ENCODE assay signal across 13 cellular contexts in the genomic region with DNA sequence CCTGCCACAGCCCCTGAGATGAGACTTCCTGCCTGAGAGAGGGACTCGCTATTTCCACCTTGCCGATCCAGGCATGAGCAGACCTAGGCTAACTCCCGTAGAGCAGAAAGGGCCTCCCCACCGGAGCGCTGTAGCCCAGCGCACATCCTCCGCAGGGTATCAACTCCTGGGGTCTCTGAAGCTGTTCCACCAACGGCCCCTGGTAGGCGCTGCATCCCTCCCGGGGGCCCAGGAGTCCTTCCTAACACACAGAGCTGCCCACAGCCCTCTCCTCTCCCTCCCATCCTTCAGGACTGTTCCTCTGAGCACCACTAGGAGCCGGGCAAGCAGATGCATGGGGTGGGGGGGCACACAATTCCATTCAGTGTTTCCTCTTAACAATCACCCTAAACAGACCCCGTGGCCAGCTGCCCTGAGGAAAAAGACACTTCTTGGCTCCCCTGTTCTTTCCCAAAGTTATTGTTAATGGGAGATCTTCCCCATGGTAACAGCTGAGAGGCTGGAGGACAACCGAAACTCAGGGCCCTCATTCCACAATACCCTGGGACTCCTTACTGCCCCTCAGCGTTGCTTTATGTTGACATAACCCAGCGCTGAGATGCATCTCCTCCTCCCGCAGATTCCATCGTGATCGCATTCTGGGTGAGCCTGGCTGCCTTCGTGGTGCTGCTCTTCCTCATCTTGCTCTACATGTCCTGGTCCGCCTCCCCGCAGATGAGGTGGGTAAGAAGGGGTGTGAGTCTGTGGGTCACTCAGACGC. TPM values are rescaled to one million over a fixed set of nuclear protein-coding genes. Genes with fewer than 3 reads are reported as not detected.
DNase-seq lines count a peak whose midpoint lies in the region; ATAC-seq and TF ChIP-seq lines count a peak whose summit lies in the region.
"Had no signal": no experiment of that assay in that cellular context is flagged by ENCODE, and none has a peak within 500 bp of the region (broad histone marks: within the 10 kb centered on the region; RNA-seq: fewer than 3 reads in every experiment).

No MANE protein-coding gene starts in this region.

- no peaks in the 10 kb centered on the region for H3K79me2 ChIP-seq in GM23338 (replicated peaks; ENCODE audit: insufficient read depth)

- peak overlapping the region; percentile 16; the same call in 1 of the 2 replicates for H3K27ac Mint-ChIP-seq in GM23338
- H3K27ac Mint-ChIP-seq in progenitor cell of endocrine pancreas, result no peak overlapping the region
- peak overlapping the region in 1 of 10 donors; percentile 49 for H3K27ac Mint-ChIP-seq in naive thymus-derived CD8-positive, alpha-beta T cell
- H3K27ac Mint-ChIP-seq: T-helper 2 cell treated with Interferon-gamma antibody and Interleukin-4, amounts not matched to agents 5 μg/mL and 100 μg/mL, for 36 hours had no signal

- no peaks in the 10 kb centered on the region for H3K27me3 ChIP-seq in GM23338 (ENCODE audit: insufficient read depth)
- H3K27me3 ChIP-seq: gastrocnemius medialis had no signal

- DNase-seq in GM23338 (ENCODE audit: low spot score) (peak; percentile 96), amygdala (lab: John Stamatoyannopoulos, UW) (peak in 54 of 56 donors; percentile 16 to 91 (median 74)), left ventricle myocardium superior (no peak), progenitor cell of endocrine pancreas (ENCODE audit: low spot score, unreplicated experiment) (peak; percentile 17), NCI-H187 (lab: John Stamatoyannopoulos, UW) (no peak)
- no peak for DNase-seq in naive thymus-derived CD8-positive, alpha-beta T cell
- DNase-seq: activated gamma-delta T cell, gastrocnemius medialis, NCI-H2227 treated with DMSO at 0.1 percent for 48 hours had no signal

- no peak overlapping the region for H2AFZ ChIP-seq in GM23338

- peaks cover 3% of the 10 kb centered on the region for H4K20me1 ChIP-seq in GM23338 (replicated peaks; ENCODE audit: insufficient read depth)

- H3K27me3 Mint-ChIP-seq in GM23338 (ENCODE audit: insufficient read depth, low read depth, poor library complexity) (peaks cover 10% of the 10 kb centered on the region), progenitor cell of endocrine pancreas (no peaks in the 10 kb centered on the region)
- no peaks in the 10 kb centered on the region for H3K27me3 Mint-ChIP-seq in naive thymus-derived CD8-positive, alpha-beta T cell

- ATAC-seq in GM23338 (peak; percentile 98), left ventricle myocardium superior (peak; percentile 45), GM19397 (IDR thresholded peaks at IDR 0.05; ENCODE audit: unreplicated experiment) (no peak), GM21515 (IDR thresholded peaks at IDR 0.05; ENCODE audit: unreplicated experiment) (no peak)
- no peak for ATAC-seq in naive thymus-derived CD8-positive, alpha-beta T cell
- ATAC-seq: gastrocnemius medialis had no signal

- POLR2A ChIA-PET in naive thymus-derived CD8-positive, alpha-beta T cell (lab: Charles Lee), result no interaction called here

- H3K4me3 ChIP-seq in GM23338, result no peak overlapping the region
- H3K4me3 ChIP-seq: gastrocnemius medialis had no signal

- no peaks in the 10 kb centered on the region for H3K36me3 ChIP-seq in GM23338 (ENCODE audit: insufficient read depth)
- H3K36me3 ChIP-seq: gastrocnemius medialis had no signal

- intact Hi-C loops in left ventricle myocardium superior (cut with micrococcal nuclease), result no loop called here

- H3K36me3 Mint-ChIP-seq in GM23338 (ENCODE audit: low read depth), result peaks cover 16% of the 10 kb centered on the region
- H3K36me3 Mint-ChIP-seq in progenitor cell of endocrine pancreas (ENCODE audit: insufficient read depth), result peaks cover 14% of the 10 kb centered on the region
- H3K36me3 Mint-ChIP-seq in naive thymus-derived CD8-positive, alpha-beta T cell, result peaks cover 0 to 16% (median 0%) of the 10 kb centered on the region in 3 donors

- H3F3A ChIP-seq in GM23338 (replicated peaks; ENCODE audit: low read depth), result peaks cover 12% of the 10 kb centered on the region; the same call in 1 of the 2 replicates

- H3K4me2 ChIP-seq in GM23338, result no peak overlapping the region

- peak overlapping the region; percentile 77 for H3K27ac ChIP-seq in GM23338 (ENCODE audit: low read depth)
- H3K27ac ChIP-seq: gastrocnemius medialis had no signal

- TF ChIP-seq CTCF in GM23338 (conservative IDR thresholded peaks at IDR 0.05; ENCODE audit: low read depth in 2 of 2) (peak; percentile 85 to 90), progenitor cell of endocrine pancreas (IDR thresholded peaks at IDR 0.05; ENCODE audit: unreplicated experiment) (peak; percentile 57)

- H3K9me3 Mint-ChIP-seq in GM23338 (no peaks in the 10 kb centered on the region), progenitor cell of endocrine pancreas (ENCODE audit: low read depth) (no peaks in the 10 kb centered on the region)
- H3K9me3 Mint-ChIP-seq in naive thymus-derived CD8-positive, alpha-beta T cell, result no peaks in the 10 kb centered on the region
- H3K9me3 Mint-ChIP-seq: T-helper 2 cell treated with Interferon-gamma antibody and Interleukin-4, amounts not matched to agents 5 μg/mL and 100 μg/mL, for 36 hours had no signal

- H3K4me3 Mint-ChIP-seq in GM23338 (no peak overlapping the region; the same call in 2 of the 3 replicates), progenitor cell of endocrine pancreas (ENCODE audit: low read depth) (no peak overlapping the region)
- H3K4me3 Mint-ChIP-seq in naive thymus-derived CD8-positive, alpha-beta T cell, result no peak overlapping the region
- H3K4me3 Mint-ChIP-seq: T-helper 2 cell treated with Interferon-gamma antibody and Interleukin-4, amounts not matched to agents 5 μg/mL and 100 μg/mL, for 36 hours had no signal

- H3K9me2 ChIP-seq in GM23338 (ENCODE audit: insufficient read depth), result no peaks in the 10 kb centered on the region

- peaks cover 7% of the 10 kb centered on the region; the same call in 1 of the 2 replicates for H3K4me1 ChIP-seq in GM23338 (ENCODE audit: insufficient read depth)
- H3K4me1 ChIP-seq: gastrocnemius medialis had no signal

- H3K4me1 Mint-ChIP-seq in GM23338, result peaks cover 17% of the 10 kb centered on the region
- H3K4me1 Mint-ChIP-seq in progenitor cell of endocrine pancreas (ENCODE audit: low read depth), result peaks cover 4% of the 10 kb centered on the region
- H3K4me1 Mint-ChIP-seq in naive thymus-derived CD8-positive, alpha-beta T cell, result peaks cover 0 to 2% (median 0%) of the 10 kb centered on the region in 4 donors

TF ChIP-seq in GM23338, 12 proteins besides CTCF, POLR2A, EP300 and RAD21 (continues in another document):
- no peak for TF ChIP-seq POLR2AphosphoS5 (IDR thresholded peaks at IDR 0.05; ENCODE audit: low read depth)
- TF ChIP-seq EZH2phosphoT487 (IDR thresholded peaks at IDR 0.05; ENCODE audit: unreplicated experiment), result no peak
- no peak for TF ChIP-seq JUNB (IDR thresholded peaks at IDR 0.05; ENCODE audit: unreplicated experiment)
- no peak for TF ChIP-seq ETS1 (IDR thresholded peaks at IDR 0.05)
- no peak for TF ChIP-seq EZH2 (IDR thresholded peaks at IDR 0.05; ENCODE audit: low read depth, unreplicated experiment)
- TF ChIP-seq, protein P1, sequence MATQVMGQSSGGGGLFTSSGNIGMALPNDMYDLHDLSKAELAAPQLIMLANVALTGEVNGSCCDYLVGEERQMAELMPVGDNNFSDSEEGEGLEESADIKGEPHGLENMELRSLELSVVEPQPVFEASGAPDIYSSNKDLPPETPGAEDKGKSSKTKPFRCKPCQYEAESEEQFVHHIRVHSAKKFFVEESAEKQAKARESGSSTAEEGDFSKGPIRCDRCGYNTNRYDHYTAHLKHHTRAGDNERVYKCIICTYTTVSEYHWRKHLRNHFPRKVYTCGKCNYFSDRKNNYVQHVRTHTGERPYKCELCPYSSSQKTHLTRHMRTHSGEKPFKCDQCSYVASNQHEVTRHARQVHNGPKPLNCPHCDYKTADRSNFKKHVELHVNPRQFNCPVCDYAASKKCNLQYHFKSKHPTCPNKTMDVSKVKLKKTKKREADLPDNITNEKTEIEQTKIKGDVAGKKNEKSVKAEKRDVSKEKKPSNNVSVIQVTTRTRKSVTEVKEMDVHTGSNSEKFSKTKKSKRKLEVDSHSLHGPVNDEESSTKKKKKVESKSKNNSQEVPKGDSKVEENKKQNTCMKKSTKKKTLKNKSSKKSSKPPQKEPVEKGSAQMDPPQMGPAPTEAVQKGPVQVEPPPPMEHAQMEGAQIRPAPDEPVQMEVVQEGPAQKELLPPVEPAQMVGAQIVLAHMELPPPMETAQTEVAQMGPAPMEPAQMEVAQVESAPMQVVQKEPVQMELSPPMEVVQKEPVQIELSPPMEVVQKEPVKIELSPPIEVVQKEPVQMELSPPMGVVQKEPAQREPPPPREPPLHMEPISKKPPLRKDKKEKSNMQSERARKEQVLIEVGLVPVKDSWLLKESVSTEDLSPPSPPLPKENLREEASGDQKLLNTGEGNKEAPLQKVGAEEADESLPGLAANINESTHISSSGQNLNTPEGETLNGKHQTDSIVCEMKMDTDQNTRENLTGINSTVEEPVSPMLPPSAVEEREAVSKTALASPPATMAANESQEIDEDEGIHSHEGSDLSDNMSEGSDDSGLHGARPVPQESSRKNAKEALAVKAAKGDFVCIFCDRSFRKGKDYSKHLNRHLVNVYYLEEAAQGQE (IDR thresholded peaks at IDR 0.05; ENCODE audit: unreplicated experiment), result no peak
- TF ChIP-seq ZNF331 (CRISPR knock-in tag; IDR thresholded peaks at IDR 0.05; ENCODE audit: low read depth), result no peak

RNA-seq across cellular contexts. Expression of gene MRAP, which starts 7.5 kb away (rescaled TPM):
- not detected in 2 replicates for total RNA-seq in GM23338 (2014; rRNA removed; shearing (Covaris generic))
- polyA plus RNA-seq in GM23338 (2016; fragmentation: Nextera tagmentation; extraction: Ambion mirVana), result 0.78 and 2.2 TPM in 2 replicates
- total RNA-seq in left ventricle myocardium superior, result 0.37 TPM
- total RNA-seq in progenitor cell of endocrine pancreas, result 0.89 and 1.2 TPM in 2 replicates
- not detected for total RNA-seq in naive thymus-derived CD8-positive, alpha-beta T cell
- not detected for polyA plus RNA-seq in naive thymus-derived CD8-positive, alpha-beta T cell
- total RNA-seq: gastrocnemius medialis, pulmonary artery endothelial cell had no signal

RNA-seq across cellular contexts. Expression of gene MIS18A, which starts 27.4 kb away (rescaled TPM):
- total RNA-seq in GM23338 (2014; rRNA removed; shearing (Covaris generic)), result 46.1 and 49.3 TPM in 2 replicates
- 126 and 133 TPM in 2 replicates for polyA plus RNA-seq in GM23338 (2016; fragmentation: Nextera tagmentation; extraction: Ambion mirVana)
- total RNA-seq in left ventricle myocardium superior (2.6 TPM), progenitor cell of endocrine pancreas (22.3 and 23.6 TPM in 2 replicates)
- total RNA-seq in naive thymus-derived CD8-positive, alpha-beta T cell, result 10 to 100 TPM; 10.8 to 11.3 TPM
- polyA plus RNA-seq in naive thymus-derived CD8-positive, alpha-beta T cell, result 10 to 100 TPM; 12.8 to 14.2 (median 14.0) TPM

Comparison
In these comparisons a context has a peak if more than half of its experiments do, and no peak if none do; other contexts are left out.
1. ATAC-seq: peak in GM23338 (single experiment) and left ventricle myocardium superior (single experiment); none in GM19397 (single experiment), GM21515 (single experiment) and naive thymus-derived CD8-positive, alpha-beta T cell (0 of 2).
2. DNase-seq: peak in GM23338 (single experiment), amygdala (54 of 56) and progenitor cell of endocrine pancreas (single experiment); none in left ventricle myocardium superior (single experiment), NCI-H187 (0 of 2) and naive thymus-derived CD8-positive, alpha-beta T cell (0 of 10).